ENCODE assay signal across 21 cellular contexts in genomic region chr12:13163868-13164267, GRCh38. TPM values are rescaled to one million over a fixed set of nuclear protein-coding genes. Genes with fewer than 3 reads are reported as not detected.
A peak's percentile ranks its signal among the peaks of the same experiment; 100 is the strongest.
DNase-seq lines count a peak whose midpoint lies in the region; ATAC-seq and TF ChIP-seq lines count a peak whose summit lies in the region.
"Had no signal": no experiment of that assay in that cellular context is flagged by ENCODE, and none has a peak within 500 bp of the region (broad histone marks: within the 10 kb centered on the region; RNA-seq: fewer than 3 reads in every experiment).

No MANE protein-coding gene starts in this region.

- CTCF ChIA-PET in mammary epithelial cell (lab: Charles Lee; ENCODE audit: low non-redundant PET): interaction anchor here (0.6 kb wide), 1 partner anchor 1003 kb away, joined by 22 read pairs; no protein-coding TSS in a partner anchor

- no peak for ATAC-seq in right cardiac atrium

- peak overlapping the region; percentile 16 for H3K9ac ChIP-seq in mammary epithelial cell (ENCODE audit: insufficient read depth, low read length)
- no peak overlapping the region for H3K9ac ChIP-seq in smooth muscle cell (ENCODE audit: low read depth)

- 35% methylated on average over 2 of the region's 3 CpGs for WGBS in mammary epithelial cell (ENCODE audit: low coverage, missing lambda C conversion rate)
- 68% methylated on average over 3 of the region's 3 CpGs for WGBS in smooth muscle cell (ENCODE audit: low lambda C conversion rate)
- WGBS in right cardiac atrium: 91% methylated on average over 3 of the region's 3 CpGs

- in situ Hi-C loops in mammary epithelial cell (cut with MboI; ENCODE audit: low sequenced_read_pairs in 2 of 2): no loop called here

- H3K4me1 ChIP-seq in mammary epithelial cell (ENCODE audit: insufficient read depth, low read length) (peaks cover 47% of the 10 kb centered on the region), smooth muscle cell (ENCODE audit: low read depth) (no peaks in the 10 kb centered on the region), right cardiac atrium (ENCODE audit: control insufficient read depth, insufficient read depth, low read length) (no peaks in the 10 kb centered on the region)

- H3K4me2 ChIP-seq in mammary epithelial cell (ENCODE audit: insufficient read depth, low read depth, low read length) (no peak overlapping the region), smooth muscle cell (no peak overlapping the region)

- H3F3A ChIP-seq in smooth muscle cell (ENCODE audit: low read depth): no peaks in the 10 kb centered on the region

- peaks cover 3% of the 10 kb centered on the region for H3K9me3 Mint-ChIP-seq in T-helper 2 cell treated with Interferon-gamma antibody and Interleukin-4, amounts not matched to agents 5 μg/mL and 100 μg/mL, for 36 hours
- H3K9me3 Mint-ChIP-seq: CD4-positive, alpha-beta T cell; HFFc6 had no signal

- H3K9me3 ChIP-seq in mammary epithelial cell (replicated peaks; ENCODE audit: insufficient read depth, low read length) (no peaks in the 10 kb centered on the region), smooth muscle cell (replicated peaks; ENCODE audit: low read depth) (no peaks in the 10 kb centered on the region), right cardiac atrium (ENCODE audit: control insufficient read depth, low read length) (no peaks in the 10 kb centered on the region)
- H3K9me3 ChIP-seq: Peyer's patch had no signal

- no peaks in the 10 kb centered on the region for H3K36me3 Mint-ChIP-seq in T-helper 2 cell treated with Interferon-gamma antibody and Interleukin-4, amounts not matched to agents 5 μg/mL and 100 μg/mL, for 36 hours (ENCODE audit: low read depth)

- dilution Hi-C loops in mammary epithelial cell (cut with HindIII; ENCODE audit: low sequenced_read_pairs): no loop called here

- no peak overlapping the region for H3K27ac Mint-ChIP-seq in T-helper 2 cell treated with Interferon-gamma antibody and Interleukin-4, amounts not matched to agents 5 μg/mL and 100 μg/mL, for 36 hours
- H3K27ac Mint-ChIP-seq: B cell; CD4-positive, alpha-beta T cell; HFFc6 had no signal

- DNase-seq in M059J (ENCODE audit: low read depth): peak; percentile 52
- DNase-seq in mammary epithelial cell: peak; percentile 50
- DNase-seq in fibroblast of mammary gland (ENCODE audit: low read depth): peak; percentile 25
- DNase-seq in smooth muscle cell (lab: John Stamatoyannopoulos, UW; ENCODE audit: unreplicated experiment): no peak
- DNase-seq in T-helper 2 cell treated with Interferon-gamma antibody and Interleukin-4, amounts not matched to agents 5 μg/mL and 100 μg/mL, for 36 hours (ENCODE audit: low spot score): no peak
- no peak for DNase-seq in right cardiac atrium
- no peak for DNase-seq in H7
- DNase-seq: Calu3; CD4-positive, alpha-beta T cell; GDM1; HFFc6; KG1; MM.1S; NCI-H1105; NCI-H1930; NCI-H2171; NCI-H510A; NCI-H82; Peyer's patch; SHP77 treated with DMSO at 0.1 percent for 48 hours had no signal

- no peaks in the 10 kb centered on the region for H4K20me1 ChIP-seq in mammary epithelial cell (ENCODE audit: insufficient read depth, low read length)
- no peaks in the 10 kb centered on the region for H4K20me1 ChIP-seq in smooth muscle cell (ENCODE audit: low read depth)

- TF ChIP-seq CTCF in mammary epithelial cell (conservative IDR thresholded peaks at IDR 0.05 in 1 of 2, IDR thresholded peaks at IDR 0.05 in 1 of 2; ENCODE audit: extremely low read depth in 1 of 2, insufficient read depth in 1 of 2, low read depth in 1 of 2, low read length in 2 of 2): no peak
- no peak for TF ChIP-seq CTCF in fibroblast of mammary gland (conservative IDR thresholded peaks at IDR 0.05; ENCODE audit: control insufficient read depth, insufficient read depth, low read depth, low read length)
- no peak for TF ChIP-seq CTCF in smooth muscle cell (IDR thresholded peaks at IDR 0.05; ENCODE audit: borderline replicate concordance, insufficient read depth, poor library complexity, severe bottlenecking)

- H3K27me3 ChIP-seq in mammary epithelial cell (ENCODE audit: insufficient read depth, low read length) (no peaks in the 10 kb centered on the region), smooth muscle cell (ENCODE audit: low read depth) (no peaks in the 10 kb centered on the region), right cardiac atrium (ENCODE audit: control insufficient read depth, insufficient read depth) (no peaks in the 10 kb centered on the region), H7 (ENCODE audit: control insufficient read depth, insufficient read depth, low read length) (no peaks in the 10 kb centered on the region)
- H3K27me3 ChIP-seq: Peyer's patch had no signal

- peak overlapping the region; percentile 28 for H2AFZ ChIP-seq in mammary epithelial cell (ENCODE audit: low read depth, low read length)
- H2AFZ ChIP-seq in smooth muscle cell (ENCODE audit: low read depth): peak overlapping the region; percentile 5

- H3K4me1 Mint-ChIP-seq in T-helper 2 cell treated with Interferon-gamma antibody and Interleukin-4, amounts not matched to agents 5 μg/mL and 100 μg/mL, for 36 hours (ENCODE audit: low read depth): peaks cover 8% of the 10 kb centered on the region

- no peaks in the 10 kb centered on the region for H3K36me3 ChIP-seq in mammary epithelial cell (ENCODE audit: insufficient read depth, low read length)
- no peaks in the 10 kb centered on the region for H3K36me3 ChIP-seq in smooth muscle cell (ENCODE audit: low read depth)
- H3K36me3 ChIP-seq in H7 (replicated peaks; ENCODE audit: control insufficient read depth, insufficient read depth, low read length): no peaks in the 10 kb centered on the region
- H3K36me3 ChIP-seq: Peyer's patch had no signal

- H3K4me3 Mint-ChIP-seq in T-helper 2 cell treated with Interferon-gamma antibody and Interleukin-4, amounts not matched to agents 5 μg/mL and 100 μg/mL, for 36 hours: no peak overlapping the region
- H3K4me3 Mint-ChIP-seq: B cell; CD4-positive, alpha-beta T cell; HFFc6 had no signal

- intact Hi-C loops in mammary epithelial cell (cut with micrococcal nuclease): loop anchor here (2.0 kb wide), 1 partner anchor 43 kb away; no protein-coding TSS in a partner anchor
- intact Hi-C loops in right cardiac atrium (cut with DNase I): no loop called here

- H3K4me3 ChIP-seq in mammary epithelial cell (replicated peaks in 1 of 3; ENCODE audit: insufficient read depth in 1 of 3, low read depth in 2 of 3, low read length in 3 of 3) (no peak overlapping the region), fibroblast of mammary gland (ENCODE audit: control insufficient read depth, low read depth, low read length) (no peak overlapping the region), smooth muscle cell (no peak overlapping the region), right cardiac atrium (ENCODE audit: low read length) (no peak overlapping the region), H7 (ENCODE audit: insufficient read depth, low read depth, low read length) (no peak overlapping the region)
- H3K4me3 ChIP-seq: Peyer's patch had no signal

- H3K27ac ChIP-seq in mammary epithelial cell (ENCODE audit: insufficient read depth, low read depth, low read length): peak overlapping the region; percentile 96
- H3K27ac ChIP-seq in smooth muscle cell (ENCODE audit: low read depth): no peak overlapping the region
- H3K27ac ChIP-seq in right cardiac atrium (ENCODE audit: low read length): no peak overlapping the region
- H3K27ac ChIP-seq: Peyer's patch had no signal

- BruUV-seq in mammary epithelial cell (replicated peaks; lab: Mats Ljungman, UMichigan): no TSS peak

- peaks cover 6% of the 10 kb centered on the region for H3K27me3 Mint-ChIP-seq in T-helper 2 cell treated with Interferon-gamma antibody and Interleukin-4, amounts not matched to agents 5 μg/mL and 100 μg/mL, for 36 hours (ENCODE audit: low read depth)
- H3K27me3 Mint-ChIP-seq: CD4-positive, alpha-beta T cell had no signal

- H3K79me2 ChIP-seq in mammary epithelial cell (ENCODE audit: insufficient read depth, low read length): no peaks in the 10 kb centered on the region
- H3K79me2 ChIP-seq in smooth muscle cell (ENCODE audit: low read depth): no peaks in the 10 kb centered on the region

RNA-seq across cellular contexts. Expression of gene EMP1, which starts 32.7 kb away (rescaled TPM):
- total RNA-seq in M059J (2014; rRNA removed; shearing (Covaris generic)): 28.9 and 107 TPM in 2 replicates
- total RNA-seq in mammary epithelial cell (100 to 1,000 TPM in 1 of 2 donors, 10 to 100 TPM in 1; 33.7 to 204 TPM), smooth muscle cell (52.0 and 53.0 TPM in 2 replicates), right cardiac atrium (100 to 1,000 TPM; 134 to 401 (median 261) TPM)
- polyA plus RNA-seq in mammary epithelial cell (309 TPM), smooth muscle cell (13.2 and 34.8 TPM in 2 replicates), right cardiac atrium (33.8 TPM)
- polyA minus RNA-seq in mammary epithelial cell: 450 TPM
- total RNA-seq in H7 (2014; rRNA removed; shearing (Covaris generic)): 0.44 and 0.48 TPM in 2 replicates

Comparison
In these comparisons a context has a peak if more than half of its experiments do, and no peak if none do; other contexts are left out.
1. DNase-seq: peak in M059J (single experiment), mammary epithelial cell (single experiment) and fibroblast of mammary gland (single experiment); none in smooth muscle cell (single experiment), T-helper 2 cell treated with Interferon-gamma antibody and Interleukin-4, amounts not matched to agents 5 μg/mL and 100 μg/mL, for 36 hours (single experiment), right cardiac atrium (0 of 3) and H7 (single experiment).
2. RNA of gene EMP1, which starts 32.7 kb away (total RNA-seq): 134 to 401 TPM in right cardiac atrium, 33.7 to 204 TPM in mammary epithelial cell, 52.0 to 53.0 TPM in smooth muscle cell and 28.9 to 107 TPM in M059J; 0.44 to 0.48 TPM in H7; every median in the first group is over 10 times any median in the second.